Comparison of ENCODE assay signal across 27 cellular contexts in the genomic region with DNA sequence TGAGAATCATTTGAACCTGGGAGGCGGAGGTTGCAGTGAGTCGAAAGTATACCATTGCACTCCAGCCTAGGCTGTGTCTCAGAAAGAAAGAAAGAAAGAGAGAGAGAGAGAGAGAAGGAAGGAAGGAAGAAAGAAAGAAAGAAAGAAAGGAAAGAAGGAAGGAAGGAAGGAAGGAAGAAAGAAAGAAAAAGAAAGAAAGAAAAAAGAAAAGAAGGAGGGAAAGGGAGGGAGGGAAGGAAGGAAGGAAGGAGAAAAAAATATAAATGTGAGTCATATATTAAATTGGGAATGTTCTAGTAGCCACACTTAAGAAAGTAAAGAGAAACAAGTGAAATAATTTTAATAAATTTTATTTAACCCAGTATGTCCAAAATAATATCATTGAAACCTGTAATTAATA.
"Had no signal": no experiment of that assay in that cellular context is flagged by ENCODE, and none has a peak within 500 bp of the region (broad histone marks: within the 10 kb centered on the region; RNA-seq: fewer than 3 reads in every experiment).

No MANE protein-coding gene starts in this region.

- H3K36me3 Mint-ChIP-seq: mesothelial cell of epicardium, natural killer cell, type B pancreatic cell had no signal

- H2AFZ ChIP-seq: hepatocyte had no signal

- H3K4me2 ChIP-seq: hepatocyte had no signal

- H3K4me3 Mint-ChIP-seq: activated B cell treated with CpG ODN at 0.5 μM for 24 hours; activated naive CD8-positive, alpha-beta T cell treated with anti-CD3 and anti-CD28 coated beads, Interleukin-2, amount 10 ng/mL, durations not matched to agents 7 days and 5 days; activated T-cell treated with anti-CD3 and anti-CD28 coated beads, Interleukin-2, amount 50 U/mL, for 4 hours; mesothelial cell of epicardium; natural killer cell; stimulated activated naive B cell treated with anti-CD40 and anti-IgM and Interleukin-4, amounts not matched to agents 10 μg/mL and 1 μg/mL and 100 μg/mL, for 72 hours; type B pancreatic cell had no signal

- H3K9me3 Mint-ChIP-seq: natural killer cell had no signal

- H3K9me3 ChIP-seq: ovary, prostate gland had no signal

- H3K27ac Mint-ChIP-seq: activated B cell treated with CpG ODN at 0.5 μM for 24 hours; activated naive CD8-positive, alpha-beta T cell treated with anti-CD3 and anti-CD28 coated beads, Interleukin-2, amount 10 ng/mL, durations not matched to agents 7 days and 5 days; activated T-helper 2 cell treated with anti-CD3 and anti-CD28 coated beads, Interferon-gamma antibody, Interleukin-2, Interleukin-4, amounts not matched to agents 10 μg/mL and 5 μg/mL and 100 μg/mL, durations not matched to agents 14 hours and 24 hours and 36 hours; stimulated activated naive B cell treated with anti-CD40 and anti-IgM and Interleukin-4, amounts not matched to agents 10 μg/mL and 1 μg/mL and 100 μg/mL, for 72 hours; type B pancreatic cell had no signal

- ATAC-seq: activated T-cell treated with anti-CD3 and anti-CD28 coated beads, Interleukin-2, amount 50 U/mL, for 4 hours; body of pancreas; left ventricle myocardium superior; natural killer cell; stimulated activated naive B cell treated with anti-CD40 and anti-IgM and Interleukin-4, amounts not matched to agents 10 μg/mL and 1 μg/mL and 100 μg/mL, for 72 hours had no signal

- H3K36me3 ChIP-seq: cardiac muscle cell, esophagus muscularis mucosa, ovary, prostate gland had no signal

- H3K27me3 ChIP-seq: ovary had no signal

- DNase-seq: activated B cell treated with CpG ODN at 0.5 μM for 24 hours; activated CD4-positive, alpha-beta T cell treated with anti-CD3 and anti-CD28 coated beads for 4 hours; activated CD4-positive, alpha-beta T cell treated with anti-CD3 and anti-CD28 coated beads, Interleukin-2, amount 50 U/mL, for 48 hours; activated CD8-positive, alpha-beta memory T cell treated with anti-CD3 and anti-CD28 coated beads, Interleukin-2, amount 50 U/mL, for 48 hours; activated naive CD4-positive, alpha-beta T cell; activated naive CD8-positive, alpha-beta T cell treated with anti-CD3 and anti-CD28 coated beads, Interleukin-2, amount 10 ng/mL, durations not matched to agents 7 days and 5 days; activated T-cell treated with anti-CD3 and anti-CD28 coated beads, Interleukin-2, amount 50 U/mL, for 4 hours; amniotic stem cell; body of pancreas; dermis blood vessel endothelial cell; effector memory CD4-positive, alpha-beta T cell; glutamatergic neuron; left ventricle myocardium superior; mammary epithelial cell; natural killer cell; ovary; stimulated activated CD4-positive, alpha-beta T cell treated with anti-CD3 and anti-CD28 coated beads, Interleukin-2, amount 100 ng/mL, for 48 hours; stimulated activated CD8-positive, alpha-beta memory T cell treated with anti-CD3 and anti-CD28 coated beads, Interleukin-4, amount 100 ng/mL, for 48 hours; stimulated activated naive B cell treated with anti-CD40 and anti-IgM and Interleukin-4, amounts not matched to agents 10 μg/mL and 1 μg/mL and 100 μg/mL, for 72 hours; T1000 had no signal

- H3K79me2 ChIP-seq: hepatocyte had no signal

- H3K27ac ChIP-seq: cardiac muscle cell, hepatocyte, ovary had no signal

- H3K4me3 ChIP-seq: body of pancreas, cardiac muscle cell, esophagus muscularis mucosa, hepatocyte, ovary, prostate gland had no signal
